1 cellular context compared by ENCODE assay signal in genomic region chr7:139124084-139124914, GRCh38.
TF ChIP-seq lines count a peak whose summit lies in the region.

No MANE protein-coding gene starts in this region.

TF ChIP-seq in K562, 482 proteins besides CTCF, POLR2A, EP300 and RAD21 (continued from another document and continues in another):
- TF ChIP-seq PHF20 (IDR thresholded peaks at IDR 0.05; ENCODE audit: partially characterized antibody), result no peak
- TF ChIP-seq ZNF707 (CRISPR knock-in tag; conservative IDR thresholded peaks at IDR 0.05), result peak; percentile 47; the same call in 1 of the 2 replicates
- TF ChIP-seq PHF21A (IDR thresholded peaks at IDR 0.05; ENCODE audit: borderline replicate concordance, low read depth), result peak; percentile 48; the same call in 1 of the 2 replicates
- TF ChIP-seq AFF1 (IDR thresholded peaks at IDR 0.05; ENCODE audit: low read depth in 1 of 2, partially characterized antibody in 2 of 2), result peak in 1 of 2 experiments; percentile 95
- TF ChIP-seq RBM25 (IDR thresholded peaks at IDR 0.05; ENCODE audit: low read depth, low read length, severe bottlenecking), result peak; percentile 35
- TF ChIP-seq NFE2 (IDR thresholded peaks at IDR 0.05; ENCODE audit: low read depth), result peak; percentile 73
- peak; percentile 70 for TF ChIP-seq MAFG (tag; conservative IDR thresholded peaks at IDR 0.05)
- TF ChIP-seq MEF2D (tag; conservative IDR thresholded peaks at IDR 0.05; ENCODE audit: low read depth), result peak; percentile 80
- TF ChIP-seq ZNF436 (CRISPR knock-in tag; IDR thresholded peaks at IDR 0.05), result 0 out of 2 replicates have a peak, but pooled peaks have one; percentile 17
- TF ChIP-seq BRF2 (IDR thresholded peaks at IDR 0.05; ENCODE audit: borderline replicate concordance, insufficient read depth, insufficient read length), result no peak
- TF ChIP-seq CBX5 (IDR thresholded peaks at IDR 0.05; ENCODE audit: borderline replicate concordance, low read depth), result no peak
- TF ChIP-seq FOXA3 (CRISPR knock-in tag; conservative IDR thresholded peaks at IDR 0.05 in 1 of 2, IDR thresholded peaks at IDR 0.05 in 1 of 2), result peak in 1 of 2 experiments; percentile 34; a peak in 1 of 4 replicates
- TF ChIP-seq KHSRP (IDR thresholded peaks at IDR 0.05), result peak; percentile 68; the same call in 1 of the 2 replicates
- peak; percentile 92 for TF ChIP-seq PHB2 (IDR thresholded peaks at IDR 0.05; ENCODE audit: low read depth)
- peak; percentile 97 for TF ChIP-seq MTA2 (IDR thresholded peaks at IDR 0.05; ENCODE audit: low read depth)
- TF ChIP-seq PCBP1 (IDR thresholded peaks at IDR 0.05; ENCODE audit: low read depth, low read length, poor library complexity, severe bottlenecking), result no peak
- TF ChIP-seq HMBOX1 (IDR thresholded peaks at IDR 0.05), result peak; percentile 62; the same call in 1 of the 2 replicates
- no peak for TF ChIP-seq CHD7 (IDR thresholded peaks at IDR 0.05; ENCODE audit: low read depth, low read length)
- TF ChIP-seq TOE1 (IDR thresholded peaks at IDR 0.05; ENCODE audit: borderline replicate concordance), result peak; percentile 88; the same call in 1 of the 2 replicates
- no peak for TF ChIP-seq TOE1 (CRISPR knock-in tag; IDR thresholded peaks at IDR 0.05; ENCODE audit: borderline replicate concordance, low read depth)
- peak; percentile 72 for TF ChIP-seq ZNF592 (IDR thresholded peaks at IDR 0.05)
- peak; percentile 80 for TF ChIP-seq TAF9B (IDR thresholded peaks at IDR 0.05; ENCODE audit: partially characterized antibody)
- TF ChIP-seq ZBTB49 (CRISPR knock-in tag; IDR thresholded peaks at IDR 0.05; ENCODE audit: borderline replicate concordance), result no peak
- TF ChIP-seq ZFP1 (CRISPR knock-in tag; IDR thresholded peaks at IDR 0.05), result peak; percentile 32; the same call in 1 of the 2 replicates
- TF ChIP-seq CXXC5 (CRISPR knock-in tag; IDR thresholded peaks at IDR 0.05), result peak; percentile 65
- TF ChIP-seq GABPB1 (CRISPR knock-in tag; IDR thresholded peaks at IDR 0.05), result 0 out of 2 replicates have a peak, but pooled peaks have one; percentile 23
- TF ChIP-seq ZNF3 (CRISPR knock-in tag; IDR thresholded peaks at IDR 0.05), result no peak
- TF ChIP-seq JUND (IDR thresholded peaks at IDR 0.05; ENCODE audit: borderline replicate concordance, low read depth, low read length), result peak; percentile 96
- TF ChIP-seq JUND (tag; IDR thresholded peaks at IDR 0.05; ENCODE audit: borderline replicate concordance, low read depth, low read length), result peak; percentile 96; the same call in 2 of the 3 replicates
